Comparison of ENCODE assay signal across 37 cellular contexts in the genomic region with DNA sequence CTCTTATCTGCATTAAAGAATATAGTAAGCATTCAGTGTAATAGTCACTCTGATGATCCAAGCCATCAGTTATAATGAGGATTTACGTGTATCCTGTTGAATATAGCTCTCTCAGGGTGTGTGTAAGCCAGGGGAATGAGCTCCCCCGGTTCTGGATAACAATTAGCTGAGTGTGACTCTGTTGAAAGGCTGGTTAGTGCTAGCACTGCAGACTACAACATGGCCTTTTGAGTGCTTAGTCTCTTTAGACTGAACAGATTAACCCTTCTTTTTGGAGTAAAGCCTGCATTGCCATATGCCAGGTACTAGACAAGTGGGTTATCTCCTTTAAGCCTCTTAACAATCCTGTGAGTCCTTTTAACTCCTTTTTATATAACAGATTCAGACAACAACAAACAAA.
"Had no signal": no experiment of that assay in that cellular context is flagged by ENCODE, and none has a peak within 500 bp of the region (broad histone marks: within the 10 kb centered on the region; RNA-seq: fewer than 3 reads in every experiment).

No MANE protein-coding gene starts in this region.

- H3K4me3 Mint-ChIP-seq: activated CD4-positive, alpha-beta memory T cell treated with anti-CD3 and anti-CD28 coated beads for 36 hours; activated CD4-positive, alpha-beta T cell treated with anti-CD3 and anti-CD28 coated beads for 36 hours; activated CD4-positive, alpha-beta T cell treated with anti-CD3 and anti-CD28 coated beads, Interleukin-2, amount 10 ng/mL, durations not matched to agents 24 days and 14 days; activated CD8-positive, alpha-beta memory T cell treated with anti-CD3 and anti-CD28 coated beads, Interleukin-2, amount 10 ng/mL, durations not matched to agents 7 days and 5 days; activated CD8-positive, alpha-beta T cell treated with anti-CD3 and anti-CD28 coated beads, Interleukin-2, amount 10 ng/mL, durations not matched to agents 7 days and 5 days; activated naive CD4-positive, alpha-beta T cell treated with anti-CD3 and anti-CD28 coated beads for 36 hours; activated naive CD4-positive, alpha-beta T cell treated with anti-CD3 and anti-CD28 coated beads, Interleukin-2, amount 50 U/mL, for 24 hours; activated naive CD8-positive, alpha-beta T cell treated with anti-CD3 and anti-CD28 coated beads for 36 hours; activated naive CD8-positive, alpha-beta T cell treated with anti-CD3 and anti-CD28 coated beads, Interleukin-2, amount 50 U/mL, for 24 hours; activated T-helper 1 cell treated with anti-CD3 and anti-CD28 coated beads, Interleukin-12 subunit alpha, Interleukin-12 subunit beta, Interleukin-2, Interleukin-4 antibody, amounts not matched to agents 30 ng/mL and 10 ng/mL and 1 ng/mL, durations not matched to agents 14 hours and 24 hours and 36 hours; T-helper 17 cell; T-helper 2 cell treated with Interferon-gamma antibody and Interleukin-4, amounts not matched to agents 5 μg/mL and 100 μg/mL, for 36 hours had no signal

- H3K9me3 Mint-ChIP-seq: activated CD4-positive, alpha-beta memory T cell treated with anti-CD3 and anti-CD28 coated beads for 36 hours; activated CD4-positive, alpha-beta T cell treated with anti-CD3 and anti-CD28 coated beads, Interleukin-2, amount 10 ng/mL, durations not matched to agents 24 days and 14 days; activated naive CD4-positive, alpha-beta T cell treated with anti-CD3 and anti-CD28 coated beads for 36 hours; activated T-helper 1 cell treated with anti-CD3 and anti-CD28 coated beads, Interleukin-12 subunit alpha, Interleukin-12 subunit beta, Interleukin-2, Interleukin-4 antibody, amounts not matched to agents 30 ng/mL and 10 ng/mL and 1 ng/mL, durations not matched to agents 14 hours and 24 hours and 36 hours; activated T-helper 2 cell treated with anti-CD3 and anti-CD28 coated beads, Interferon-gamma antibody, Interleukin-2, Interleukin-4, amounts not matched to agents 10 μg/mL and 5 μg/mL and 100 μg/mL, durations not matched to agents 14 hours and 24 hours and 36 hours had no signal

- H3K27me3 ChIP-seq: adrenal gland, body of pancreas, esophagus squamous epithelium, gastroesophageal sphincter, heart right ventricle had no signal

- H3K27ac Mint-ChIP-seq: activated CD4-positive, alpha-beta memory T cell treated with anti-CD3 and anti-CD28 coated beads for 36 hours; activated CD4-positive, alpha-beta T cell treated with anti-CD3 and anti-CD28 coated beads for 36 hours; activated CD4-positive, alpha-beta T cell treated with anti-CD3 and anti-CD28 coated beads, Interleukin-2, amount 10 ng/mL, durations not matched to agents 24 days and 14 days; activated CD8-positive, alpha-beta memory T cell treated with anti-CD3 and anti-CD28 coated beads, Interleukin-2, amount 10 ng/mL, durations not matched to agents 7 days and 5 days; activated CD8-positive, alpha-beta T cell treated with anti-CD3 and anti-CD28 coated beads, Interleukin-2, amount 10 ng/mL, durations not matched to agents 7 days and 5 days; activated naive CD4-positive, alpha-beta T cell treated with anti-CD3 and anti-CD28 coated beads for 36 hours; activated naive CD4-positive, alpha-beta T cell treated with anti-CD3 and anti-CD28 coated beads, Interleukin-2, amount 50 U/mL, for 24 hours; activated naive CD8-positive, alpha-beta T cell treated with anti-CD3 and anti-CD28 coated beads for 36 hours; activated naive CD8-positive, alpha-beta T cell treated with anti-CD3 and anti-CD28 coated beads, Interleukin-2, amount 50 U/mL, for 24 hours; activated T-helper 1 cell treated with anti-CD3 and anti-CD28 coated beads, Interleukin-12 subunit alpha, Interleukin-12 subunit beta, Interleukin-2, Interleukin-4 antibody, amounts not matched to agents 30 ng/mL and 10 ng/mL and 1 ng/mL, durations not matched to agents 14 hours and 24 hours and 36 hours; activated T-helper 2 cell treated with anti-CD3 and anti-CD28 coated beads, Interferon-gamma antibody, Interleukin-2, Interleukin-4, amounts not matched to agents 10 μg/mL and 5 μg/mL and 100 μg/mL, durations not matched to agents 14 hours and 24 hours and 36 hours; T-helper 17 cell; T-helper 2 cell treated with Interferon-gamma antibody and Interleukin-4, amounts not matched to agents 5 μg/mL and 100 μg/mL, for 36 hours had no signal

- DNase-seq: activated CD4-positive, alpha-beta memory T cell treated with anti-CD3 and anti-CD28 coated beads for 36 hours; activated CD4-positive, alpha-beta T cell treated with anti-CD3 and anti-CD28 coated beads for 36 hours; activated CD4-positive, alpha-beta T cell treated with anti-CD3 and anti-CD28 coated beads, Interleukin-2, amount 10 ng/mL, durations not matched to agents 24 days and 14 days; activated CD4-positive, CD25-positive, alpha-beta regulatory T cell; activated CD4-positive, CD25-positive, alpha-beta regulatory T cell treated with anti-CD3 and anti-CD28 coated beads, Interleukin-2, amount 50 U/mL, for 72 hours; activated CD8-positive, alpha-beta memory T cell treated with anti-CD3 and anti-CD28 coated beads, Interleukin-2, amount 10 ng/mL, durations not matched to agents 7 days and 5 days; activated CD8-positive, alpha-beta memory T cell treated with anti-CD3 and anti-CD28 coated beads, Interleukin-2, amount 50 U/mL, for 4 hours; activated CD8-positive, alpha-beta T cell treated with anti-CD3 and anti-CD28 coated beads, Interleukin-2, amount 10 ng/mL, durations not matched to agents 7 days and 5 days; activated effector memory CD4-positive, alpha-beta T cell treated with anti-CD3 and anti-CD28 coated beads, Interleukin-2, amount 50 U/mL, for 16 hours; activated naive CD4-positive, alpha-beta T cell treated with anti-CD3 and anti-CD28 coated beads for 36 hours; activated naive CD8-positive, alpha-beta T cell treated with anti-CD3 and anti-CD28 coated beads for 36 hours; activated naive CD8-positive, alpha-beta T cell treated with anti-CD3 and anti-CD28 coated beads, Interleukin-2, amount 50 U/mL, for 24 hours; activated T-cell treated with anti-CD3 and anti-CD28 coated beads, Interleukin-2, amount 50 U/mL, for 1 hour; activated T-cell treated with anti-CD3 and anti-CD28 coated beads, Interleukin-2, amount 50 U/mL, for 48 hours; adrenal gland; amygdala; aorta; body of pancreas; caudate nucleus; cortex of kidney; dermis blood vessel endothelial cell; effector CD8-positive, alpha-beta T cell; esophagus squamous epithelium; foreskin melanocyte; heart right ventricle; T-helper 1 cell; T-helper 17 cell had no signal

- H3K9me3 ChIP-seq: adrenal gland, body of pancreas, esophagus squamous epithelium, gastroesophageal sphincter had no signal

- H3K4me3 ChIP-seq: adrenal gland, body of pancreas, esophagus squamous epithelium, gastroesophageal sphincter, heart right ventricle had no signal

- H3K27ac ChIP-seq: adrenal gland, body of pancreas, epithelial cell of prostate, esophagus squamous epithelium, gastroesophageal sphincter, heart right ventricle, VCaP had no signal

- ATAC-seq: activated CD4-positive, alpha-beta T cell treated with anti-CD3 and anti-CD28 coated beads for 36 hours; activated CD8-positive, alpha-beta memory T cell treated with anti-CD3 and anti-CD28 coated beads, Interleukin-2, amount 10 ng/mL, durations not matched to agents 7 days and 5 days; activated CD8-positive, alpha-beta T cell treated with anti-CD3 and anti-CD28 coated beads, Interleukin-2, amount 10 ng/mL, durations not matched to agents 7 days and 5 days; activated naive CD8-positive, alpha-beta T cell treated with anti-CD3 and anti-CD28 coated beads, Interleukin-2, amount 50 U/mL, for 24 hours; body of pancreas; gastroesophageal sphincter; heart right ventricle; T-helper 17 cell had no signal

- H3K4me1 ChIP-seq: body of pancreas, esophagus squamous epithelium, gastroesophageal sphincter, heart right ventricle had no signal

- H3K4me1 Mint-ChIP-seq: activated CD4-positive, alpha-beta T cell treated with anti-CD3 and anti-CD28 coated beads for 36 hours; activated CD4-positive, alpha-beta T cell treated with anti-CD3 and anti-CD28 coated beads, Interleukin-2, amount 10 ng/mL, durations not matched to agents 24 days and 14 days; activated CD8-positive, alpha-beta memory T cell treated with anti-CD3 and anti-CD28 coated beads, Interleukin-2, amount 10 ng/mL, durations not matched to agents 7 days and 5 days; activated naive CD4-positive, alpha-beta T cell treated with anti-CD3 and anti-CD28 coated beads, Interleukin-2, amount 50 U/mL, for 24 hours; activated naive CD8-positive, alpha-beta T cell treated with anti-CD3 and anti-CD28 coated beads for 36 hours; activated naive CD8-positive, alpha-beta T cell treated with anti-CD3 and anti-CD28 coated beads, Interleukin-2, amount 50 U/mL, for 24 hours; T-helper 17 cell had no signal

- H3K36me3 Mint-ChIP-seq: activated CD4-positive, alpha-beta memory T cell treated with anti-CD3 and anti-CD28 coated beads for 36 hours; activated CD8-positive, alpha-beta memory T cell treated with anti-CD3 and anti-CD28 coated beads, Interleukin-2, amount 10 ng/mL, durations not matched to agents 7 days and 5 days; activated naive CD4-positive, alpha-beta T cell treated with anti-CD3 and anti-CD28 coated beads, Interleukin-2, amount 50 U/mL, for 24 hours; activated naive CD8-positive, alpha-beta T cell treated with anti-CD3 and anti-CD28 coated beads for 36 hours had no signal

- FAIRE-seq: colon, endometrium, endothelial cell of umbilical vein had no signal

- H3K36me3 ChIP-seq: adrenal gland, esophagus squamous epithelium, gastroesophageal sphincter, heart right ventricle had no signal
